9 cellular contexts compared by ENCODE assay signal in genomic region chr7:116524221-116524608, GRCh38. TPM values are rescaled to one million over a fixed set of nuclear protein-coding genes. Genes with fewer than 3 reads are reported as not detected.
DNase-seq lines count a peak whose midpoint lies in the region; ATAC-seq and TF ChIP-seq lines count a peak whose summit lies in the region.
"Had no signal": no experiment of that assay in that cellular context is flagged by ENCODE, and none has a peak within 500 bp of the region (broad histone marks: within the 10 kb centered on the region; RNA-seq: fewer than 3 reads in every experiment).

No MANE protein-coding gene starts in this region.

- ATAC-seq in activated CD8-positive, alpha-beta memory T cell treated with anti-CD3 and anti-CD28 coated beads, Interleukin-2, amount 10 ng/mL, durations not matched to agents 7 days and 5 days = no peak
- ATAC-seq in memory B cell (ENCODE audit: low read depth) (no peak), GM19467 (IDR thresholded peaks at IDR 0.05; ENCODE audit: unreplicated experiment) (no peak)
- no peak for ATAC-seq in activated CD4-positive, CD25-positive, alpha-beta regulatory T cell treated with anti-CD3 and anti-CD28 coated beads, Interleukin-2, amount 50 U/mL, for 24 hours

- no peak for TF ChIP-seq POLR2A in tibial nerve (IDR thresholded peaks at IDR 0.05)

- no peak overlapping the region for H3K27ac Mint-ChIP-seq in activated CD8-positive, alpha-beta memory T cell treated with anti-CD3 and anti-CD28 coated beads, Interleukin-2, amount 10 ng/mL, durations not matched to agents 7 days and 5 days
- no peak overlapping the region for H3K27ac Mint-ChIP-seq in memory B cell
- H3K27ac Mint-ChIP-seq: activated CD4-positive, alpha-beta memory T cell treated with anti-CD3 and anti-CD28 coated beads for 36 hours had no signal

- peak overlapping the region; percentile 79 to 94 (median 87) for H3K27ac ChIP-seq in tibial nerve

- 20% methylated on average over 9 to 10 of the region's 10 CpGs for WGBS in tibial nerve, 2 donors

- peak overlapping the region; percentile 82 for H3K4me3 Mint-ChIP-seq in activated CD8-positive, alpha-beta memory T cell treated with anti-CD3 and anti-CD28 coated beads, Interleukin-2, amount 10 ng/mL, durations not matched to agents 7 days and 5 days
- H3K4me3 Mint-ChIP-seq in memory B cell = peak overlapping the region; percentile 90

- no peaks in the 10 kb centered on the region for H3K36me3 Mint-ChIP-seq in activated CD8-positive, alpha-beta memory T cell treated with anti-CD3 and anti-CD28 coated beads, Interleukin-2, amount 10 ng/mL, durations not matched to agents 7 days and 5 days
- peaks cover 2% of the 10 kb centered on the region for H3K36me3 Mint-ChIP-seq in memory B cell
- H3K36me3 Mint-ChIP-seq: activated CD4-positive, alpha-beta memory T cell treated with anti-CD3 and anti-CD28 coated beads for 36 hours had no signal

- DNase-seq in activated CD8-positive, alpha-beta memory T cell treated with anti-CD3 and anti-CD28 coated beads, Interleukin-2, amount 10 ng/mL, durations not matched to agents 7 days and 5 days = no peak
- no peak for DNase-seq in activated CD8-positive, alpha-beta memory T cell treated with anti-CD3 and anti-CD28 coated beads, Interleukin-2, amount 50 U/mL, for 4 hours
- DNase-seq in cardiac fibroblast (ENCODE audit: low read depth in 2 of 2) (no peak), memory B cell (ENCODE audit: low spot score in 2 of 2) (no peak), tibial nerve (ENCODE audit: low spot score in 2 of 2) (no peak), SKM-1 treated with dmso at 0.1 percent for 144 hours (lab: John Stamatoyannopoulos, UW; ENCODE audit: unreplicated experiment) (no peak)

- CTCF ChIA-PET in activated CD8-positive, alpha-beta memory T cell treated with anti-CD3 and anti-CD28 coated beads, Interleukin-2, amount 10 ng/mL, durations not matched to agents 7 days and 5 days (lab: Charles Lee) = no interaction called here

- H3K4me1 ChIP-seq in tibial nerve = peaks cover 0 to 53% (median 9%) of the 10 kb centered on the region in 4 donors

- no peak for TF ChIP-seq EP300 in tibial nerve (IDR thresholded peaks at IDR 0.05)

- H3K27me3 ChIP-seq in tibial nerve = no peaks in the 10 kb centered on the region

- H3K27me3 Mint-ChIP-seq in activated CD8-positive, alpha-beta memory T cell treated with anti-CD3 and anti-CD28 coated beads, Interleukin-2, amount 10 ng/mL, durations not matched to agents 7 days and 5 days = peaks cover 81% of the 10 kb centered on the region
- H3K27me3 Mint-ChIP-seq in memory B cell = peaks cover 10% of the 10 kb centered on the region

- no peaks in the 10 kb centered on the region for H3K9me3 Mint-ChIP-seq in activated CD8-positive, alpha-beta memory T cell treated with anti-CD3 and anti-CD28 coated beads, Interleukin-2, amount 10 ng/mL, durations not matched to agents 7 days and 5 days (ENCODE audit: low read depth)
- no peaks in the 10 kb centered on the region for H3K9me3 Mint-ChIP-seq in memory B cell
- H3K9me3 Mint-ChIP-seq: activated CD4-positive, alpha-beta memory T cell treated with anti-CD3 and anti-CD28 coated beads for 36 hours had no signal

- no peaks in the 10 kb centered on the region for H3K36me3 ChIP-seq in tibial nerve

- no peaks in the 10 kb centered on the region for H3K9me3 ChIP-seq in tibial nerve

- TF ChIP-seq CTCF in cardiac fibroblast (IDR thresholded peaks at IDR 0.05; ENCODE audit: low read depth, low read length) (no peak), tibial nerve (IDR thresholded peaks at IDR 0.05) (no peak)

- H3K4me1 Mint-ChIP-seq in activated CD8-positive, alpha-beta memory T cell treated with anti-CD3 and anti-CD28 coated beads, Interleukin-2, amount 10 ng/mL, durations not matched to agents 7 days and 5 days = peaks cover 21% of the 10 kb centered on the region
- H3K4me1 Mint-ChIP-seq in memory B cell = peaks cover 13% of the 10 kb centered on the region

- H3K4me3 ChIP-seq in cardiac fibroblast (replicated peaks in 1 of 2; ENCODE audit: low read depth in 2 of 2, low read length in 2 of 2) = peak overlapping the region; percentile 86 to 91
- peak overlapping the region; percentile 48 to 81 (median 62) for H3K4me3 ChIP-seq in tibial nerve

RNA-seq across cellular contexts. Expression of gene CAV1, which starts 0.6 kb away (rescaled TPM):
- under 1 TPM in 1 of 2 experiments, not detected in 1; 0.87 TPM for total RNA-seq in activated CD8-positive, alpha-beta memory T cell treated with anti-CD3 and anti-CD28 coated beads, Interleukin-2, amount 10 ng/mL, durations not matched to agents 7 days and 5 days
- total RNA-seq in tibial nerve = 100 to 1,000 TPM; 196 to 375 (median 312) TPM

RNA-seq across cellular contexts. Expression of gene CAV2, which starts 24.7 kb away (rescaled TPM):
- total RNA-seq in activated CD8-positive, alpha-beta memory T cell treated with anti-CD3 and anti-CD28 coated beads, Interleukin-2, amount 10 ng/mL, durations not matched to agents 7 days and 5 days = under 1 TPM in 1 of 2 experiments, not detected in 1; 0.26 TPM
- 100 to 1,000 TPM in 3 of 4 donors, 10 to 100 TPM in 1; 86.4 to 172 (median 132) TPM for total RNA-seq in tibial nerve
- total RNA-seq: activated CD4-positive, alpha-beta memory T cell treated with anti-CD3 and anti-CD28 coated beads for 36 hours had no signal

Comparison
In these comparisons a context has a peak if more than half of its experiments do, and no peak if none do; other contexts are left out.
1. RNA of gene CAV1, which starts 0.6 kb away (total RNA-seq): 196 to 375 TPM in tibial nerve; 0.87 TPM in activated CD8-positive, alpha-beta memory T cell treated with anti-CD3 and anti-CD28 coated beads, Interleukin-2, amount 10 ng/mL, durations not matched to agents 7 days and 5 days; every median in the first group is over 100 times any median in the second.
2. RNA of gene CAV2, which starts 24.7 kb away (total RNA-seq): 86.4 to 172 TPM in tibial nerve; 0.26 TPM in activated CD8-positive, alpha-beta memory T cell treated with anti-CD3 and anti-CD28 coated beads, Interleukin-2, amount 10 ng/mL, durations not matched to agents 7 days and 5 days; every median in the first group is over 10 times any median in the second.